In genomic region chr11:65717906-65718305, GRCh38 we compare ENCODE assay signal across 1 cellular context.
A peak's percentile ranks its signal among the peaks of the same experiment; 100 is the strongest.
TF ChIP-seq lines count a peak whose summit lies in the region.

No MANE protein-coding gene starts in this region.

TF ChIP-seq in K562, 482 proteins besides CTCF, POLR2A, EP300 and RAD21:
- TF ChIP-seq POLR2G (IDR thresholded peaks at IDR 0.05; ENCODE audit: low read depth, low read length) (0 out of 2 replicates have a peak, but pooled peaks have one; percentile 23), KDM5B (IDR thresholded peaks at IDR 0.05; ENCODE audit: insufficient replicate concordance, low read depth, low read length) (no peak)
